Comparison of ENCODE assay signal across 8 cellular contexts in the genomic region with DNA sequence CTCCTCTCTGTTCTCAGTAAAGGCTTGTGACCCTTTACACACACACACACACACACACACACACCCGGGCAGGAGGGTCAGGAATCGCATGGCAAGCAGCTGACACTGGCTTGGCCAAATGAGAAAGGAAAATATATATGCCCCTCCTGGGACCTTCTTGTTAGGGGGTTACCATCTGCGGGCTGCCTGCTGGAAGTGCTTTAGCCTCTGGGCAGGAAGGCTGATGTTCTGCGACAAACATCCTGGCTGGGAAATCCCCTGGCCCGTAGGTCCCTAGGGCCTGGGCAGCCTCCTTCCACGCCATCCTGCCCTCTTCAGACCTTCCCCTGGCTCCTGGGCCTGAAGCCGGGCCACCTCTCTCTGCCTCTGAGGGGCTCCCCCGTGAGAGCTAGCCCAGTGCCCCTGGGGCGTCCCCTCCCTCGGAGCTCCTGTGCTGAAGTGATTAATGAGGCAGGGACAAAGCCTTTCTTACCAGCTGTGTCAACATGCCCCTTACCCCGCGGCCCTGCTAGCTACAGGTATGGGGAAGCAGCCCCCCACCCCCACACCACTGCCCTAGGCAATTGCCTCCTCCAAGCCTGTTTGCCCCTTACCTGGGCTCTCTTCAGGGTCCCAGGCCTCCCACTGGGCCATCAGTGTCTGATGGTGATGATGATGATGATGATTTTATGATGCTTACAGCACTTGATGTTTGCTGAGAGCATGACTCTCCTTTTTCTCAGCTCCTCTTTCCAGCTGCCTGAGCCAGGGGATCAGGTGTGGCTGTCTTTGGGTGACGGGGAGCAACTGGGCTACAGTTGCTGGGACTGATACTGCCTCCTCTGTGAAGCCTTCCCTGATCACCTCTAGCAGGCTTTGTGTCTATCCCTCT. TPM values are rescaled to one million over a fixed set of nuclear protein-coding genes. Genes with fewer than 3 reads are reported as not detected.
DNase-seq lines count a peak whose midpoint lies in the region; ATAC-seq and TF ChIP-seq lines count a peak whose summit lies in the region.

No MANE protein-coding gene starts in this region.

- H3K27me3 ChIP-seq in CD8-positive, alpha-beta memory T cell (ENCODE audit: insufficient read depth, low read length, poor library complexity, severe bottlenecking) = no peaks in the 10 kb centered on the region
- H3K27me3 ChIP-seq in lower lobe of right lung (ENCODE audit: low read depth) = no peaks in the 10 kb centered on the region
- no peaks in the 10 kb centered on the region for H3K27me3 ChIP-seq in Karpas-422 (ENCODE audit: low read length)
- H3K27me3 ChIP-seq in stomach = peaks cover 0 to 15% (median 0%) of the 10 kb centered on the region in 3 donors

- H3K4me1 Mint-ChIP-seq in CD8-positive, alpha-beta memory T cell = peaks cover 9 to 15% (median 12%) of the 10 kb centered on the region in 3 donors
- peaks cover 14% of the 10 kb centered on the region for H3K4me1 Mint-ChIP-seq in activated naive CD8-positive, alpha-beta T cell treated with anti-CD3 and anti-CD28 coated beads for 36 hours

- no peaks in the 10 kb centered on the region for H3K36me3 Mint-ChIP-seq in CD8-positive, alpha-beta memory T cell
- no peaks in the 10 kb centered on the region for H3K36me3 Mint-ChIP-seq in activated naive CD8-positive, alpha-beta T cell treated with anti-CD3 and anti-CD28 coated beads for 36 hours

- H2AFZ ChIP-seq in Karpas-422 (ENCODE audit: low read length) = no peak overlapping the region

- 15 to 31% (median 27%) methylated on average over 9 to 13 of the region's 13 CpGs for WGBS in stomach, 5 donors

- H3K36me3 ChIP-seq in CD8-positive, alpha-beta memory T cell (ENCODE audit: insufficient read depth, low read length) = no peaks in the 10 kb centered on the region
- H3K36me3 ChIP-seq in lower lobe of right lung (no peaks in the 10 kb centered on the region), Karpas-422 (ENCODE audit: insufficient read depth, low read length) (no peaks in the 10 kb centered on the region), stomach (no peaks in the 10 kb centered on the region)

- H3K4me1 ChIP-seq in CD8-positive, alpha-beta memory T cell (ENCODE audit: insufficient read depth, low read length) = peaks cover 13% of the 10 kb centered on the region
- H3K4me1 ChIP-seq in lower lobe of right lung (peaks cover 19% of the 10 kb centered on the region), Karpas-422 (ENCODE audit: low read length) (no peaks in the 10 kb centered on the region), stomach (peaks cover 4 to 17% (median 16%) of the 10 kb centered on the region in 4 donors)

- H3K9me3 ChIP-seq in CD8-positive, alpha-beta memory T cell (ENCODE audit: low read length) = no peaks in the 10 kb centered on the region
- H3K9me3 ChIP-seq in lower lobe of right lung (no peaks in the 10 kb centered on the region), Karpas-422 (ENCODE audit: low read length) (no peaks in the 10 kb centered on the region), stomach (no peaks in the 10 kb centered on the region)

- intact Hi-C loops in lower lobe of right lung (cut with DNase I) (loop anchor here (10.0 kb wide), 1 partner anchor 186 kb away; no protein-coding TSS in a partner anchor), stomach (cut with DNase I; ENCODE audit: low total_unique reads) (loop anchor here (5.0 kb wide), 1 partner anchor 183 kb away; no protein-coding TSS in a partner anchor)

- H3K4me2 ChIP-seq in Karpas-422 (ENCODE audit: low read depth, low read length, poor library complexity, severe bottlenecking) = no peak overlapping the region

- TF ChIP-seq EP300 in stomach (IDR thresholded peaks at IDR 0.05) = no peak

- peak; percentile 67 for ATAC-seq in GM21723 (IDR thresholded peaks at IDR 0.05; ENCODE audit: unreplicated experiment)
- peak; percentile 20 to 51 for ATAC-seq in lower lobe of right lung
- no peak for ATAC-seq in HG03457 (IDR thresholded peaks at IDR 0.05; ENCODE audit: unreplicated experiment)

- no peaks in the 10 kb centered on the region for H3K79me2 ChIP-seq in Karpas-422 (ENCODE audit: low read length)

- H3K9me2 ChIP-seq in Karpas-422 (replicated peaks; ENCODE audit: insufficient read depth, low read length) = no peaks in the 10 kb centered on the region

- H3K4me3 ChIP-seq in CD8-positive, alpha-beta memory T cell (ENCODE audit: low read length) = no peak overlapping the region
- no peak overlapping the region for H3K4me3 ChIP-seq in lower lobe of right lung
- no peak overlapping the region for H3K4me3 ChIP-seq in Karpas-422 (ENCODE audit: low read length)
- H3K4me3 ChIP-seq in stomach = no peak overlapping the region

- no peaks in the 10 kb centered on the region for H3K9me3 Mint-ChIP-seq in CD8-positive, alpha-beta memory T cell
- H3K9me3 Mint-ChIP-seq in activated naive CD8-positive, alpha-beta T cell treated with anti-CD3 and anti-CD28 coated beads for 36 hours = no peaks in the 10 kb centered on the region

- TF ChIP-seq POLR2A in stomach (IDR thresholded peaks at IDR 0.05) = no peak

- no peaks in the 10 kb centered on the region for H4K20me1 ChIP-seq in Karpas-422 (ENCODE audit: insufficient read depth, low read depth, low read length)

- POLR2A ChIA-PET in CD8-positive, alpha-beta memory T cell (lab: Charles Lee) = no interaction called here

- TF ChIP-seq CTCF in lower lobe of right lung (IDR thresholded peaks at IDR 0.05) = no peak
- no peak for TF ChIP-seq CTCF in stomach (IDR thresholded peaks at IDR 0.05)

- H3K27me3 Mint-ChIP-seq in CD8-positive, alpha-beta memory T cell = peaks cover 0 to 7% of the 10 kb centered on the region in 2 donors
- peaks cover 8% of the 10 kb centered on the region for H3K27me3 Mint-ChIP-seq in activated naive CD8-positive, alpha-beta T cell treated with anti-CD3 and anti-CD28 coated beads for 36 hours

- no peak overlapping the region for H3K27ac ChIP-seq in CD8-positive, alpha-beta memory T cell (ENCODE audit: low read depth, low read length)
- no peak overlapping the region for H3K27ac ChIP-seq in lower lobe of right lung
- H3K27ac ChIP-seq in Karpas-422 (ENCODE audit: low read length) = no peak overlapping the region
- H3K27ac ChIP-seq in stomach = peak overlapping the region in 2 of 5 donors; percentile 31 to 34

- peak in 3 of 5 donors; percentile 1 to 3 (median 3) for DNase-seq in CD8-positive, alpha-beta memory T cell
- DNase-seq in NCI-H526 treated with DMSO at 0.1 percent for 48 hours (lab: John Stamatoyannopoulos, UW) (peak; percentile 68), lower lobe of right lung (no peak), Karpas-422 (no peak), stomach (no peak)
- peak; percentile 31 for DNase-seq in activated naive CD8-positive, alpha-beta T cell treated with anti-CD3 and anti-CD28 coated beads for 36 hours

- no peak overlapping the region for H3K9ac ChIP-seq in Karpas-422 (ENCODE audit: low read length)

- CTCF ChIA-PET in CD8-positive, alpha-beta memory T cell (lab: Charles Lee) = interaction anchor here (0.6 to 8.2 kb wide), 5 partner anchors 77 to 1570 kb away, joined by 3 to 120 read pairs (median 8); no protein-coding TSS in a partner anchor

- peak overlapping the region in 4 of 8 donors; percentile 34 to 72 (median 57) for H3K27ac Mint-ChIP-seq in CD8-positive, alpha-beta memory T cell
- H3K27ac Mint-ChIP-seq in activated naive CD8-positive, alpha-beta T cell treated with anti-CD3 and anti-CD28 coated beads for 36 hours = peak overlapping the region; percentile 52

- peak overlapping the region in 1 of 7 donors; percentile 19 for H3K4me3 Mint-ChIP-seq in CD8-positive, alpha-beta memory T cell
- H3K4me3 Mint-ChIP-seq in activated naive CD8-positive, alpha-beta T cell treated with anti-CD3 and anti-CD28 coated beads for 36 hours = no peak overlapping the region

RNA-seq across cellular contexts. Expression of gene ETV4, which starts 32.8 kb away (rescaled TPM):
- 1 to 10 TPM; 5.3 to 6.4 TPM for total RNA-seq in CD8-positive, alpha-beta memory T cell
- polyA plus RNA-seq in CD8-positive, alpha-beta memory T cell = 0.09 TPM
- 1 to 10 TPM; 7.5 to 7.8 TPM for total RNA-seq in activated naive CD8-positive, alpha-beta T cell treated with anti-CD3 and anti-CD28 coated beads for 36 hours
- total RNA-seq in lower lobe of right lung = 2.2 TPM
- total RNA-seq in Karpas-422 (2014; rRNA removed; shearing (Covaris generic); ENCODE audit: low replicate concordance) = 55.5 and 69.1 TPM in 2 replicates
- total RNA-seq in stomach = 1 to 10 TPM in 2 of 5 donors, under 1 TPM in 2, not detected in 1; 0.58 to 3.1 (median 1.0) TPM
- 1 to 10 TPM in 2 of 3 donors, not detected in 1; 1.6 to 4.4 TPM for polyA plus RNA-seq in stomach

Comparison
In these comparisons a context has a peak if more than half of its experiments do, and no peak if none do; other contexts are left out.
1. DNase-seq: peak in CD8-positive, alpha-beta memory T cell (3 of 5), NCI-H526 treated with DMSO at 0.1 percent for 48 hours (single experiment) and activated naive CD8-positive, alpha-beta T cell treated with anti-CD3 and anti-CD28 coated beads for 36 hours (single experiment); none in lower lobe of right lung (single experiment), Karpas-422 (single experiment) and stomach (single experiment).